In genomic region chrX:103253608-103254007, GRCh38 we compare ENCODE assay signal across 9 cellular contexts. TPM values are rescaled to one million over a fixed set of nuclear protein-coding genes. Genes with fewer than 3 reads are reported as not detected.
DNase-seq lines count a peak whose midpoint lies in the region; ATAC-seq and TF ChIP-seq lines count a peak whose summit lies in the region.
"Had no signal": no experiment of that assay in that cellular context is flagged by ENCODE, and none has a peak within 500 bp of the region (broad histone marks: within the 10 kb centered on the region; RNA-seq: fewer than 3 reads in every experiment).

No MANE protein-coding gene starts in this region.

- H3K27me3 ChIP-seq in GM23338 (ENCODE audit: insufficient read depth): no peaks in the 10 kb centered on the region
- H3K27me3 ChIP-seq in skeletal muscle tissue (ENCODE audit: control insufficient read depth in 3 of 3, insufficient read depth in 3 of 3, low read length in 3 of 3): no peaks in the 10 kb centered on the region

- peaks cover 11% of the 10 kb centered on the region for H3K4me1 ChIP-seq in GM23338 (ENCODE audit: insufficient read depth)
- H3K4me1 ChIP-seq in skeletal muscle tissue (ENCODE audit: control insufficient read depth in 3 of 3, insufficient read depth in 3 of 3, low read length in 3 of 3): peaks cover 0 to 8% (median 6%) of the 10 kb centered on the region in 3 donors

- DNase-seq in GM23338 (ENCODE audit: low spot score) (no peak), left ventricle myocardium superior (peak; percentile 26), DMS53 treated with DMSO at 0.1 percent for 48 hours (lab: John Stamatoyannopoulos, UW; ENCODE audit: unreplicated experiment) (no peak), dedifferentiated amniotic fluid mesenchymal stem cell (ENCODE audit: extremely low spot score) (no peak)
- no peak for DNase-seq in activated T-helper 1 cell treated with anti-CD3 and anti-CD28 coated beads, Interleukin-12 subunit alpha, Interleukin-12 subunit beta, Interleukin-2, Interleukin-4 antibody, amounts not matched to agents 30 ng/mL and 10 ng/mL and 1 ng/mL, durations not matched to agents 14 hours and 24 hours and 36 hours (ENCODE audit: low spot score)
- DNase-seq in activated CD4-positive, alpha-beta T cell treated with anti-CD3 and anti-CD28 coated beads, Interleukin-2, amount 50 U/mL, for 1 hour: no peak

- peak overlapping the region; percentile 100 for H3K27ac ChIP-seq in GM23338 (ENCODE audit: low read depth)
- peak overlapping the region; percentile 73 for H3K27ac ChIP-seq in skeletal muscle tissue (ENCODE audit: low read depth, low read length)

- ATAC-seq in GM23338 (no peak; the same call in 2 of the 3 replicates), left ventricle myocardium superior (peak; percentile 48), GM21576 (IDR thresholded peaks at IDR 0.05; ENCODE audit: unreplicated experiment) (no peak)

- peaks cover 7% of the 10 kb centered on the region for H3K27me3 Mint-ChIP-seq in GM23338 (ENCODE audit: insufficient read depth, low read depth, poor library complexity)
- H3K27me3 Mint-ChIP-seq in activated T-helper 1 cell treated with anti-CD3 and anti-CD28 coated beads, Interleukin-12 subunit alpha, Interleukin-12 subunit beta, Interleukin-2, Interleukin-4 antibody, amounts not matched to agents 30 ng/mL and 10 ng/mL and 1 ng/mL, durations not matched to agents 14 hours and 24 hours and 36 hours (ENCODE audit: insufficient read depth): peaks cover 5% of the 10 kb centered on the region

- no peaks in the 10 kb centered on the region for H3K9me3 ChIP-seq in skeletal muscle tissue (ENCODE audit: control insufficient read depth in 3 of 3, low read length in 3 of 3)

- H3K4me2 ChIP-seq in GM23338: peak overlapping the region; percentile 82

- peak overlapping the region in 2 of 3 donors; percentile 64 to 83 for H3K9ac ChIP-seq in skeletal muscle tissue (ENCODE audit: low read depth in 1 of 3, low read length in 3 of 3)

- no peaks in the 10 kb centered on the region for H3K9me2 ChIP-seq in GM23338 (ENCODE audit: insufficient read depth)

- no peaks in the 10 kb centered on the region for H3K9me3 Mint-ChIP-seq in GM23338
- no peaks in the 10 kb centered on the region for H3K9me3 Mint-ChIP-seq in activated T-helper 1 cell treated with anti-CD3 and anti-CD28 coated beads, Interleukin-12 subunit alpha, Interleukin-12 subunit beta, Interleukin-2, Interleukin-4 antibody, amounts not matched to agents 30 ng/mL and 10 ng/mL and 1 ng/mL, durations not matched to agents 14 hours and 24 hours and 36 hours

- no peaks in the 10 kb centered on the region for H4K20me1 ChIP-seq in GM23338 (replicated peaks; ENCODE audit: insufficient read depth)

- H3K36me3 ChIP-seq in GM23338 (ENCODE audit: insufficient read depth): peaks cover 6% of the 10 kb centered on the region; the same call in 1 of the 2 replicates
- no peaks in the 10 kb centered on the region for H3K36me3 ChIP-seq in skeletal muscle tissue (ENCODE audit: control insufficient read depth in 3 of 3, insufficient read depth in 3 of 3, low read length in 3 of 3)

- H3K4me3 Mint-ChIP-seq in GM23338: peak overlapping the region; percentile 92
- peak overlapping the region; percentile 98 for H3K4me3 Mint-ChIP-seq in activated T-helper 1 cell treated with anti-CD3 and anti-CD28 coated beads, Interleukin-12 subunit alpha, Interleukin-12 subunit beta, Interleukin-2, Interleukin-4 antibody, amounts not matched to agents 30 ng/mL and 10 ng/mL and 1 ng/mL, durations not matched to agents 14 hours and 24 hours and 36 hours

- H3K79me2 ChIP-seq in GM23338 (replicated peaks; ENCODE audit: insufficient read depth): peaks cover 12% of the 10 kb centered on the region

- H3K36me3 Mint-ChIP-seq in GM23338 (ENCODE audit: low read depth): peaks cover 27% of the 10 kb centered on the region
- peaks cover 12% of the 10 kb centered on the region for H3K36me3 Mint-ChIP-seq in activated T-helper 1 cell treated with anti-CD3 and anti-CD28 coated beads, Interleukin-12 subunit alpha, Interleukin-12 subunit beta, Interleukin-2, Interleukin-4 antibody, amounts not matched to agents 30 ng/mL and 10 ng/mL and 1 ng/mL, durations not matched to agents 14 hours and 24 hours and 36 hours (ENCODE audit: low read depth)

- peak overlapping the region; percentile 97 for H3K27ac Mint-ChIP-seq in GM23338
- H3K27ac Mint-ChIP-seq in activated T-helper 1 cell treated with anti-CD3 and anti-CD28 coated beads, Interleukin-12 subunit alpha, Interleukin-12 subunit beta, Interleukin-2, Interleukin-4 antibody, amounts not matched to agents 30 ng/mL and 10 ng/mL and 1 ng/mL, durations not matched to agents 14 hours and 24 hours and 36 hours: no peak overlapping the region

- H3F3A ChIP-seq in GM23338 (replicated peaks; ENCODE audit: low read depth): no peaks in the 10 kb centered on the region

- no peak for TF ChIP-seq CTCF in GM23338 (conservative IDR thresholded peaks at IDR 0.05; ENCODE audit: low read depth in 2 of 2)

- H3K4me3 ChIP-seq in GM23338 (peak overlapping the region; percentile 84), skeletal muscle tissue (ENCODE audit: low read length in 3 of 3) (peak overlapping the region; percentile 65 to 86 (median 72))

- peaks cover 27% of the 10 kb centered on the region; the same call in 2 of the 3 replicates for H3K4me1 Mint-ChIP-seq in GM23338
- H3K4me1 Mint-ChIP-seq in activated T-helper 1 cell treated with anti-CD3 and anti-CD28 coated beads, Interleukin-12 subunit alpha, Interleukin-12 subunit beta, Interleukin-2, Interleukin-4 antibody, amounts not matched to agents 30 ng/mL and 10 ng/mL and 1 ng/mL, durations not matched to agents 14 hours and 24 hours and 36 hours (ENCODE audit: low read depth): peaks cover 25% of the 10 kb centered on the region

- H2AFZ ChIP-seq in GM23338: no peak overlapping the region

- intact Hi-C loops in activated T-helper 1 cell treated with anti-CD3 and anti-CD28 coated beads, Interleukin-12 subunit alpha, Interleukin-12 subunit beta, Interleukin-2, Interleukin-4 antibody, amounts not matched to agents 30 ng/mL and 10 ng/mL and 1 ng/mL, durations not matched to agents 14 hours and 24 hours and 36 hours (cut with micrococcal nuclease): loop anchor here (2.0 kb wide), 3 partner anchors 39 to 211 kb away; partner anchors contain the start of genes BEX2 and BEX4
- intact Hi-C loops in left ventricle myocardium superior (cut with micrococcal nuclease): no loop called here

TF ChIP-seq in GM23338, 12 proteins besides CTCF, POLR2A, EP300 and RAD21 (continues in another document):
- TF ChIP-seq ZNF331 (CRISPR knock-in tag; IDR thresholded peaks at IDR 0.05; ENCODE audit: low read depth) (no peak), EZH2 (IDR thresholded peaks at IDR 0.05; ENCODE audit: low read depth, unreplicated experiment) (no peak), ETS1 (IDR thresholded peaks at IDR 0.05) (no peak), ZNF114 (CRISPR knock-in tag; IDR thresholded peaks at IDR 0.05) (no peak), JUNB (IDR thresholded peaks at IDR 0.05; ENCODE audit: unreplicated experiment) (no peak), NANOG (IDR thresholded peaks at IDR 0.05; ENCODE audit: borderline replicate concordance) (no peak), POLR2AphosphoS5 (IDR thresholded peaks at IDR 0.05; ENCODE audit: low read depth) (no peak), STAT1 (IDR thresholded peaks at IDR 0.05; ENCODE audit: unreplicated experiment) (no peak), CREB1 (CRISPR knock-in tag; IDR thresholded peaks at IDR 0.05; ENCODE audit: low read depth) (no peak)

RNA-seq across cellular contexts. Expression of gene TCEAL8, which starts 1.3 kb away (rescaled TPM):
- total RNA-seq in GM23338 (2014; rRNA removed; shearing (Covaris generic)): 105 and 135 TPM in 2 replicates
- 164 and 168 TPM in 2 replicates for polyA plus RNA-seq in GM23338 (2016; fragmentation: Nextera tagmentation; extraction: Ambion mirVana)
- total RNA-seq in activated T-helper 1 cell treated with anti-CD3 and anti-CD28 coated beads, Interleukin-12 subunit alpha, Interleukin-12 subunit beta, Interleukin-2, Interleukin-4 antibody, amounts not matched to agents 30 ng/mL and 10 ng/mL and 1 ng/mL, durations not matched to agents 14 hours and 24 hours and 36 hours: 20.7 and 21.9 TPM in 2 replicates
- 37.5 TPM for total RNA-seq in left ventricle myocardium superior
- 99.2 TPM for total RNA-seq in skeletal muscle tissue

RNA-seq across cellular contexts. Expression of gene TCEAL5, which starts 22.9 kb away (rescaled TPM):
- total RNA-seq in GM23338 (2014; rRNA removed; shearing (Covaris generic)): 1.8 and 2.0 TPM in 2 replicates
- 20.8 and 22.4 TPM in 2 replicates for polyA plus RNA-seq in GM23338 (2016; fragmentation: Nextera tagmentation; extraction: Ambion mirVana)
- total RNA-seq in activated T-helper 1 cell treated with anti-CD3 and anti-CD28 coated beads, Interleukin-12 subunit alpha, Interleukin-12 subunit beta, Interleukin-2, Interleukin-4 antibody, amounts not matched to agents 30 ng/mL and 10 ng/mL and 1 ng/mL, durations not matched to agents 14 hours and 24 hours and 36 hours: not detected in 2 replicates
- total RNA-seq in left ventricle myocardium superior: 0.22 TPM
- 0.52 TPM for total RNA-seq in skeletal muscle tissue
- total RNA-seq: NCI-H460 had no signal

RNA-seq across cellular contexts. Expression of gene BEX4, which starts 38.7 kb away (rescaled TPM):
- 39.3 and 46.8 TPM in 2 replicates for total RNA-seq in GM23338 (2014; rRNA removed; shearing (Covaris generic))
- polyA plus RNA-seq in GM23338 (2016; fragmentation: Nextera tagmentation; extraction: Ambion mirVana): 120 and 135 TPM in 2 replicates
- total RNA-seq in activated T-helper 1 cell treated with anti-CD3 and anti-CD28 coated beads, Interleukin-12 subunit alpha, Interleukin-12 subunit beta, Interleukin-2, Interleukin-4 antibody, amounts not matched to agents 30 ng/mL and 10 ng/mL and 1 ng/mL, durations not matched to agents 14 hours and 24 hours and 36 hours: 5.1 and 5.5 TPM in 2 replicates
- 29.6 TPM for total RNA-seq in left ventricle myocardium superior
- 13.6 TPM for total RNA-seq in skeletal muscle tissue

RNA-seq across cellular contexts. Expression of gene BEX2, which starts 57.2 kb away (rescaled TPM):
- total RNA-seq in GM23338 (2014; rRNA removed; shearing (Covaris generic)): 37.5 and 49.8 TPM in 2 replicates
- 87.9 and 99.5 TPM in 2 replicates for polyA plus RNA-seq in GM23338 (2016; fragmentation: Nextera tagmentation; extraction: Ambion mirVana)
- total RNA-seq in activated T-helper 1 cell treated with anti-CD3 and anti-CD28 coated beads, Interleukin-12 subunit alpha, Interleukin-12 subunit beta, Interleukin-2, Interleukin-4 antibody, amounts not matched to agents 30 ng/mL and 10 ng/mL and 1 ng/mL, durations not matched to agents 14 hours and 24 hours and 36 hours: 3.5 and 3.7 TPM in 2 replicates
- total RNA-seq in left ventricle myocardium superior: 1.3 TPM
- total RNA-seq in skeletal muscle tissue: 21.4 TPM
